Comparison of ENCODE assay signal across 1 cellular context in the genomic region with DNA sequence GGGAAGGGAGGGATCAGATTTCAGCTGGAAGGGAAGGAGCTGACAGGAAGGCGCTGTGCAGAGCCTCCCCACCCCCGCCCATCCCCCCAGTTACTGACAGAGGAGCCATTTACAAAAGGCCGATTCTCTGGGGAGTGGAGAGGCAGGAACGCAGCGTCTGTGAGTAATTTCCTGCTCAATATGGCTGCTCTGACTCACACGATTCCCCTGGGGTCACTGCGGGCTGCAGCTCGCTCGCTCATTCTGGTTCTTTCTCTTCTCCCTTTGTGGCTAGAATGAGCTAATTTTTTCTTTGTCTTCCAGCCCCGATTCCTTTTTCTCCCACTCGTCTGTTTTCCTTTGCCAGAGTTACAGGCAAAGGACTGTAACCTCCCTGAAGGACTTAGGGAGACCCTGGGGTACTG.
TF ChIP-seq lines count a peak whose summit lies in the region.

No MANE protein-coding gene starts in this region.

TF ChIP-seq in HEK293, 187 proteins besides CTCF, POLR2A, EP300 and RAD21 (continued from another document and continues in another):
- TF ChIP-seq, protein P1, sequence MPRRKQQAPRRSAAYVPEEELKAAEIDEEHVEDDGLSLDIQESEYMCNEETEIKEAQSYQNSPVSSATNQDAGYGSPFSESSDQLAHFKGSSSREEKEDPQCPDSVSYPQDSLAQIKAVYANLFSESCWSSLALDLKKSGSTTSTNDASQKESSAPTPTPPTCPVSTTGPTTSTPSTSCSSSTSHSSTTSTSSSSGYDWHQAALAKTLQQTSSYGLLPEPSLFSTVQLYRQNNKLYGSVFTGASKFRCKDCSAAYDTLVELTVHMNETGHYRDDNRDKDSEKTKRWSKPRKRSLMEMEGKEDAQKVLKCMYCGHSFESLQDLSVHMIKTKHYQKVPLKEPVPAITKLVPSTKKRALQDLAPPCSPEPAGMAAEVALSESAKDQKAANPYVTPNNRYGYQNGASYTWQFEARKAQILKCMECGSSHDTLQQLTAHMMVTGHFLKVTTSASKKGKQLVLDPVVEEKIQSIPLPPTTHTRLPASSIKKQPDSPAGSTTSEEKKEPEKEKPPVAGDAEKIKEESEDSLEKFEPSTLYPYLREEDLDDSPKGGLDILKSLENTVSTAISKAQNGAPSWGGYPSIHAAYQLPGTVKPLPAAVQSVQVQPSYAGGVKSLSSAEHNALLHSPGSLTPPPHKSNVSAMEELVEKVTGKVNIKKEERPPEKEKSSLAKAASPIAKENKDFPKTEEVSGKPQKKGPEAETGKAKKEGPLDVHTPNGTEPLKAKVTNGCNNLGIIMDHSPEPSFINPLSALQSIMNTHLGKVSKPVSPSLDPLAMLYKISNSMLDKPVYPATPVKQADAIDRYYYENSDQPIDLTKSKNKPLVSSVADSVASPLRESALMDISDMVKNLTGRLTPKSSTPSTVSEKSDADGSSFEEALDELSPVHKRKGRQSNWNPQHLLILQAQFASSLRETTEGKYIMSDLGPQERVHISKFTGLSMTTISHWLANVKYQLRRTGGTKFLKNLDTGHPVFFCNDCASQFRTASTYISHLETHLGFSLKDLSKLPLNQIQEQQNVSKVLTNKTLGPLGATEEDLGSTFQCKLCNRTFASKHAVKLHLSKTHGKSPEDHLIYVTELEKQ (tag by site-specific recombination; IDR thresholded peaks at IDR 0.05; ENCODE audit: borderline replicate concordance), result peak; percentile 81
- TF ChIP-seq ZNF768 (tag by site-specific recombination; IDR thresholded peaks at IDR 0.05) (no peak), ZFP37 (tag by site-specific recombination; IDR thresholded peaks at IDR 0.05) (no peak), ZSCAN30 (tag by site-specific recombination; IDR thresholded peaks at IDR 0.05) (peak; percentile 97), ZNF514 (tag by site-specific recombination; IDR thresholded peaks at IDR 0.05) (no peak), IKZF3 (tag by site-specific recombination; IDR thresholded peaks at IDR 0.05) (peak; percentile 95), ZNF530 (tag by site-specific recombination; IDR thresholded peaks at IDR 0.05; ENCODE audit: low read depth) (no peak), ZNF549 (tag by site-specific recombination; IDR thresholded peaks at IDR 0.05) (no peak), ZNF146 (tag by site-specific recombination; IDR thresholded peaks at IDR 0.05) (0 out of 2 replicates have a peak, but pooled peaks have one; percentile 10), ZEB2 (tag by site-specific recombination; IDR thresholded peaks at IDR 0.05) (peak; percentile 95), ZNF555 (tag by site-specific recombination; conservative IDR thresholded peaks at IDR 0.05) (no peak), GLI2 (tag by site-specific recombination; IDR thresholded peaks at IDR 0.05; ENCODE audit: borderline replicate concordance, low read depth) (no peak; the same call in 1 of the 2 replicates), ZNF335 (tag by site-specific recombination; conservative IDR thresholded peaks at IDR 0.05) (peak; percentile 53), ZNF423 (tag by site-specific recombination; IDR thresholded peaks at IDR 0.05) (peak; percentile 96), KLF16 (tag by site-specific recombination; IDR thresholded peaks at IDR 0.05) (peak; percentile 76; the same call in 1 of the 2 replicates), WT1 (tag by site-specific recombination; IDR thresholded peaks at IDR 0.05) (peak; percentile 86), MYNN (tag by site-specific recombination; IDR thresholded peaks at IDR 0.05; ENCODE audit: borderline replicate concordance) (no peak), REPIN1 (tag by site-specific recombination; IDR thresholded peaks at IDR 0.05; ENCODE audit: low read depth) (no peak), ZNF350 (tag by site-specific recombination; IDR thresholded peaks at IDR 0.05) (no peak), ZNF701 (tag by site-specific recombination; IDR thresholded peaks at IDR 0.05) (no peak), SCRT1 (tag by site-specific recombination; IDR thresholded peaks at IDR 0.05; ENCODE audit: borderline replicate concordance) (no peak), ZNF266 (tag by site-specific recombination; IDR thresholded peaks at IDR 0.05; ENCODE audit: low read depth) (peak; percentile 99), ZNF292 (tag by site-specific recombination; IDR thresholded peaks at IDR 0.05; ENCODE audit: borderline replicate concordance, low read depth) (no peak), ZNF302 (tag by site-specific recombination; IDR thresholded peaks at IDR 0.05; ENCODE audit: low read depth) (no peak), ZFP41 (tag by site-specific recombination; IDR thresholded peaks at IDR 0.05; ENCODE audit: borderline replicate concordance) (no peak), GFI1B (tag by site-specific recombination; IDR thresholded peaks at IDR 0.05) (peak; percentile 75; the same call in 1 of the 2 replicates), ZNF658 (tag by site-specific recombination; IDR thresholded peaks at IDR 0.05) (no peak), HOXA7 (CRISPR knock-in tag; IDR thresholded peaks at IDR 0.05; ENCODE audit: borderline replicate concordance) (no peak), ZNF670 (tag by site-specific recombination; IDR thresholded peaks at IDR 0.05; ENCODE audit: low read depth) (no peak), ZNF10 (tag by site-specific recombination; IDR thresholded peaks at IDR 0.05) (no peak; the same call in 1 of the 2 replicates), ZNF23 (tag by site-specific recombination; IDR thresholded peaks at IDR 0.05; ENCODE audit: borderline replicate concordance) (no peak)
- TF ChIP-seq, protein P2, sequence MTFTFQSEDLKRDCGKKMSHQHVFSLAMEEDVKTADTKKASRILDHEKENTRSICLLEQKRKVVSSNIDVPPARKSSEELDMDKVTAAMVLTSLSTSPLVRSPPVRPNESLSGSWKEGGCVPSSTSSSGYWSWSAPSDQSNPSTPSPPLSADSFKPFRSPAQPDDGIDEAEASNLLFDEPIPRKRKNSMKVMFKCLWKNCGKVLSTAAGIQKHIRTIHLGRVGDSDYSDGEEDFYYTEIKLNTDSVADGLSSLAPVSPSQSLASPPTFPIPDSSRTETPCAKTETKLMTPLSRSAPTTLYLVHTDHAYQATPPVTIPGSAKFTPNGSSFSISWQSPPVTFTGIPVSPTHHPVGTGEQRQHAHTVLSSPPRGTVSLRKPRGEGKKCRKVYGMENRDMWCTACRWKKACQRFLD (tag by site-specific recombination; IDR thresholded peaks at IDR 0.05), result no peak
- TF ChIP-seq, protein P3, sequence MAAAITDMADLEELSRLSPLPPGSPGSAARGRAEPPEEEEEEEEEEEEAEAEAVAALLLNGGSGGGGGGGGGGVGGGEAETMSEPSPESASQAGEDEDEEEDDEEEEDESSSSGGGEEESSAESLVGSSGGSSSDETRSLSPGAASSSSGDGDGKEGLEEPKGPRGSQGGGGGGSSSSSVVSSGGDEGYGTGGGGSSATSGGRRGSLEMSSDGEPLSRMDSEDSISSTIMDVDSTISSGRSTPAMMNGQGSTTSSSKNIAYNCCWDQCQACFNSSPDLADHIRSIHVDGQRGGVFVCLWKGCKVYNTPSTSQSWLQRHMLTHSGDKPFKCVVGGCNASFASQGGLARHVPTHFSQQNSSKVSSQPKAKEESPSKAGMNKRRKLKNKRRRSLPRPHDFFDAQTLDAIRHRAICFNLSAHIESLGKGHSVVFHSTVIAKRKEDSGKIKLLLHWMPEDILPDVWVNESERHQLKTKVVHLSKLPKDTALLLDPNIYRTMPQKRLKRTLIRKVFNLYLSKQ (tag by site-specific recombination; IDR thresholded peaks at IDR 0.05; ENCODE audit: borderline replicate concordance), result no peak
- TF ChIP-seq, protein P4, sequence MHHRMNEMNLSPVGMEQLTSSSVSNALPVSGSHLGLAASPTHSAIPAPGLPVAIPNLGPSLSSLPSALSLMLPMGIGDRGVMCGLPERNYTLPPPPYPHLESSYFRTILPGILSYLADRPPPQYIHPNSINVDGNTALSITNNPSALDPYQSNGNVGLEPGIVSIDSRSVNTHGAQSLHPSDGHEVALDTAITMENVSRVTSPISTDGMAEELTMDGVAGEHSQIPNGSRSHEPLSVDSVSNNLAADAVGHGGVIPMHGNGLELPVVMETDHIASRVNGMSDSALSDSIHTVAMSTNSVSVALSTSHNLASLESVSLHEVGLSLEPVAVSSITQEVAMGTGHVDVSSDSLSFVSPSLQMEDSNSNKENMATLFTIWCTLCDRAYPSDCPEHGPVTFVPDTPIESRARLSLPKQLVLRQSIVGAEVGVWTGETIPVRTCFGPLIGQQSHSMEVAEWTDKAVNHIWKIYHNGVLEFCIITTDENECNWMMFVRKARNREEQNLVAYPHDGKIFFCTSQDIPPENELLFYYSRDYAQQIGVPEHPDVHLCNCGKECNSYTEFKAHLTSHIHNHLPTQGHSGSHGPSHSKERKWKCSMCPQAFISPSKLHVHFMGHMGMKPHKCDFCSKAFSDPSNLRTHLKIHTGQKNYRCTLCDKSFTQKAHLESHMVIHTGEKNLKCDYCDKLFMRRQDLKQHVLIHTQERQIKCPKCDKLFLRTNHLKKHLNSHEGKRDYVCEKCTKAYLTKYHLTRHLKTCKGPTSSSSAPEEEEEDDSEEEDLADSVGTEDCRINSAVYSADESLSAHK (tag by site-specific recombination; IDR thresholded peaks at IDR 0.05), result peak; percentile 77
- TF ChIP-seq, protein P5, sequence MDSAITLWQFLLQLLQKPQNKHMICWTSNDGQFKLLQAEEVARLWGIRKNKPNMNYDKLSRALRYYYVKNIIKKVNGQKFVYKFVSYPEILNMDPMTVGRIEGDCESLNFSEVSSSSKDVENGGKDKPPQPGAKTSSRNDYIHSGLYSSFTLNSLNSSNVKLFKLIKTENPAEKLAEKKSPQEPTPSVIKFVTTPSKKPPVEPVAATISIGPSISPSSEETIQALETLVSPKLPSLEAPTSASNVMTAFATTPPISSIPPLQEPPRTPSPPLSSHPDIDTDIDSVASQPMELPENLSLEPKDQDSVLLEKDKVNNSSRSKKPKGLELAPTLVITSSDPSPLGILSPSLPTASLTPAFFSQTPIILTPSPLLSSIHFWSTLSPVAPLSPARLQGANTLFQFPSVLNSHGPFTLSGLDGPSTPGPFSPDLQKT (IDR thresholded peaks at IDR 0.05; ENCODE audit: borderline replicate concordance, low read depth, low read length), result no peak
- TF ChIP-seq, protein P6, sequence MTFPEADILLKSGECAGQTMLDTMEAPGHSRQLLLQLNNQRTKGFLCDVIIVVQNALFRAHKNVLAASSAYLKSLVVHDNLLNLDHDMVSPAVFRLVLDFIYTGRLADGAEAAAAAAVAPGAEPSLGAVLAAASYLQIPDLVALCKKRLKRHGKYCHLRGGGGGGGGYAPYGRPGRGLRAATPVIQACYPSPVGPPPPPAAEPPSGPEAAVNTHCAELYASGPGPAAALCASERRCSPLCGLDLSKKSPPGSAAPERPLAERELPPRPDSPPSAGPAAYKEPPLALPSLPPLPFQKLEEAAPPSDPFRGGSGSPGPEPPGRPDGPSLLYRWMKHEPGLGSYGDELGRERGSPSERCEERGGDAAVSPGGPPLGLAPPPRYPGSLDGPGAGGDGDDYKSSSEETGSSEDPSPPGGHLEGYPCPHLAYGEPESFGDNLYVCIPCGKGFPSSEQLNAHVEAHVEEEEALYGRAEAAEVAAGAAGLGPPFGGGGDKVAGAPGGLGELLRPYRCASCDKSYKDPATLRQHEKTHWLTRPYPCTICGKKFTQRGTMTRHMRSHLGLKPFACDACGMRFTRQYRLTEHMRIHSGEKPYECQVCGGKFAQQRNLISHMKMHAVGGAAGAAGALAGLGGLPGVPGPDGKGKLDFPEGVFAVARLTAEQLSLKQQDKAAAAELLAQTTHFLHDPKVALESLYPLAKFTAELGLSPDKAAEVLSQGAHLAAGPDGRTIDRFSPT (tag by site-specific recombination; IDR thresholded peaks at IDR 0.05), result no peak
- TF ChIP-seq, protein P7, sequence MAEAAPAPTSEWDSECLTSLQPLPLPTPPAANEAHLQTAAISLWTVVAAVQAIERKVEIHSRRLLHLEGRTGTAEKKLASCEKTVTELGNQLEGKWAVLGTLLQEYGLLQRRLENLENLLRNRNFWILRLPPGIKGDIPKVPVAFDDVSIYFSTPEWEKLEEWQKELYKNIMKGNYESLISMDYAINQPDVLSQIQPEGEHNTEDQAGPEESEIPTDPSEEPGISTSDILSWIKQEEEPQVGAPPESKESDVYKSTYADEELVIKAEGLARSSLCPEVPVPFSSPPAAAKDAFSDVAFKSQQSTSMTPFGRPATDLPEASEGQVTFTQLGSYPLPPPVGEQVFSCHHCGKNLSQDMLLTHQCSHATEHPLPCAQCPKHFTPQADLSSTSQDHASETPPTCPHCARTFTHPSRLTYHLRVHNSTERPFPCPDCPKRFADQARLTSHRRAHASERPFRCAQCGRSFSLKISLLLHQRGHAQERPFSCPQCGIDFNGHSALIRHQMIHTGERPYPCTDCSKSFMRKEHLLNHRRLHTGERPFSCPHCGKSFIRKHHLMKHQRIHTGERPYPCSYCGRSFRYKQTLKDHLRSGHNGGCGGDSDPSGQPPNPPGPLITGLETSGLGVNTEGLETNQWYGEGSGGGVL (tag by site-specific recombination; IDR thresholded peaks at IDR 0.05), result peak; percentile 71
- TF ChIP-seq, protein P8, sequence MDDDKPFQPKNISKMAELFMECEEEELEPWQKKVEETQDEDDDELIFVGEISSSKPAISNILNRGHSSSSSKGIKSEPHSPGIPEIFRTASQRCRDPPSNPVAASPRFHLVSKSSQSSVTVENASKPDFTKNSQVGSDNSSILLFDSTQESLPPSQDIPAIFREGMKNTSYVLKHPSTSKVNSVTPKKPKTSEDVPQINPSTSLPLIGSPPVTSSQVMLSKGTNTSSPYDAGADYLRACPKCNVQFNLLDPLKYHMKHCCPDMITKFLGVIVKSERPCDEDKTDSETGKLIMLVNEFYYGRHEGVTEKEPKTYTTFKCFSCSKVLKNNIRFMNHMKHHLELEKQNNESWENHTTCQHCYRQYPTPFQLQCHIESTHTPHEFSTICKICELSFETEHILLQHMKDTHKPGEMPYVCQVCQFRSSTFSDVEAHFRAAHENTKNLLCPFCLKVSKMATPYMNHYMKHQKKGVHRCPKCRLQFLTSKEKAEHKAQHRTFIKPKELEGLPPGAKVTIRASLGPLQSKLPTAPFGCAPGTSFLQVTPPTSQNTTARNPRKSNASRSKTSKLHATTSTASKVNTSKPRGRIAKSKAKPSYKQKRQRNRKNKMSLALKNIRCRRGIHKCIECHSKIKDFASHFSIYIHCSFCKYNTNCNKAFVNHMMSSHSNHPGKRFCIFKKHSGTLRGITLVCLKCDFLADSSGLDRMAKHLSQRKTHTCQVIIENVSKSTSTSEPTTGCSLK (tag by site-specific recombination; IDR thresholded peaks at IDR 0.05), result no peak
- TF ChIP-seq, protein P9, sequence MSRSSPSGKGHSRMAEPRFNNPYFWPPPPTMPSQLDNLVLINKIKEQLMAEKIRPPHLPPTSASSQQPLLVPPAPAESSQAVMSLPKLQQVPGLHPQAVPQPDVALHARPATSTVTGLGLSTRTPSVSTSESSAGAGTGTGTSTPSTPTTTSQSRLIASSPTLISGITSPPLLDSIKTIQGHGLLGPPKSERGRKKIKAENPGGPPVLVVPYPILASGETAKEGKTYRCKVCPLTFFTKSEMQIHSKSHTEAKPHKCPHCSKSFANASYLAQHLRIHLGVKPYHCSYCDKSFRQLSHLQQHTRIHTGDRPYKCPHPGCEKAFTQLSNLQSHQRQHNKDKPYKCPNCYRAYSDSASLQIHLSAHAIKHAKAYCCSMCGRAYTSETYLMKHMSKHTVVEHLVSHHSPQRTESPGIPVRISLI (tag by site-specific recombination; IDR thresholded peaks at IDR 0.05), result no peak
